Comparison of ENCODE assay signal across 8 cellular contexts in the genomic region with DNA sequence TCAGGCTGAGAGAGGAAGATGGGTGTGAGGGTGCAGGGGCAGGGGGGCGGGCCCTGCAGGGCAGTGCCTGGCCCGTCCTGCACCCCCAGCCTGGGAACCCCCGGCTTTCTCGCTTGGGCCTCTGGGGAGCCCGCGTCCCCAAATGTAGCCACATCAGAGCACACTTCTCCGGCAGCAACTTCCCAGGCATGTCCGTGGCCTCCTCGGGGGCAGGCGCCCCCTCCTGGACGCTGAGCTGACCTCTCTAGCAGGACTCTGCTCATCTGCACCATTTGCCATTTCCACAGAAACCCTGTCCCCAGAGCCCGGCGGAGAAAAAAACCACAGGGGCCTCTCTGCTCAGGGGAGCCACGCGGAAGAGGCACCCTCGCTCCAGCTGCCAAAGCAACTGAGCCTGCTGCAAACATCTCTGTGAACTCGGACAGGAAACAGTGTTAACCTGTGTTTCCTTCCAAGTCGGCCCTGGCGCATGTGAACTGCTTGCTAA.
DNase-seq lines count a peak whose midpoint lies in the region; ATAC-seq and TF ChIP-seq lines count a peak whose summit lies in the region.

No MANE protein-coding gene starts in this region.

- peaks cover 4% of the 10 kb centered on the region for H3K36me3 ChIP-seq in cardiac muscle cell

- H3K36me3 Mint-ChIP-seq in activated CD8-positive, alpha-beta T cell treated with anti-CD3 and anti-CD28 coated beads for 36 hours (ENCODE audit: low read depth), result peaks cover 17% of the 10 kb centered on the region
- H3K36me3 Mint-ChIP-seq in mesothelial cell of epicardium, result peaks cover 3% of the 10 kb centered on the region

- H3K27ac ChIP-seq in cardiac muscle cell, result no peak overlapping the region

- no peaks in the 10 kb centered on the region for H3K9me3 Mint-ChIP-seq in activated CD8-positive, alpha-beta T cell treated with anti-CD3 and anti-CD28 coated beads for 36 hours
- no peaks in the 10 kb centered on the region for H3K9me3 Mint-ChIP-seq in mesothelial cell of epicardium

- H3K4me3 ChIP-seq in cardiac muscle cell, result no peak overlapping the region
- H3K4me3 ChIP-seq in fibroblast of the aortic adventitia (ENCODE audit: low read depth, low read length), result no peak overlapping the region

- peak; percentile 40 to 54 for DNase-seq in cardiac muscle cell (ENCODE audit: low read depth in 1 of 2, low spot score in 1 of 2)
- DNase-seq in cardiac septum (ENCODE audit: low spot score), result no peak
- DNase-seq in activated CD8-positive, alpha-beta T cell treated with anti-CD3 and anti-CD28 coated beads for 36 hours, result peak; percentile 70
- DNase-seq in fibroblast of the aortic adventitia (ENCODE audit: low read depth), result peak; percentile 11
- peak; percentile 31 to 42 for DNase-seq in stimulated activated CD4-positive, alpha-beta T cell treated with anti-CD3 and anti-CD28 coated beads, Interleukin-4, amount 100 ng/mL, for 48 hours (ENCODE audit: low read depth in 2 of 2)
- DNase-seq in mesothelial cell of epicardium (ENCODE audit: low spot score in 2 of 2, unreplicated experiment in 2 of 2), result no peak
- no peak for DNase-seq in OCI-M2 (lab: John Stamatoyannopoulos, UW; ENCODE audit: unreplicated experiment)

- peak; percentile 44 for ATAC-seq in HG03135 (IDR thresholded peaks at IDR 0.05; ENCODE audit: unreplicated experiment)
- ATAC-seq in activated CD8-positive, alpha-beta T cell treated with anti-CD3 and anti-CD28 coated beads for 36 hours, result peak; percentile 74

- CTCF ChIA-PET in activated CD8-positive, alpha-beta T cell treated with anti-CD3 and anti-CD28 coated beads for 36 hours (lab: Charles Lee), result interaction anchor here (0.6 to 3.1 kb wide), 7 partner anchors 10 to 285 kb away, joined by 3 to 13 read pairs (median 5); no protein-coding TSS in a partner anchor

- H3K4me3 Mint-ChIP-seq in activated CD8-positive, alpha-beta T cell treated with anti-CD3 and anti-CD28 coated beads for 36 hours, result no peak overlapping the region
- no peak overlapping the region for H3K4me3 Mint-ChIP-seq in mesothelial cell of epicardium

- no peaks in the 10 kb centered on the region for H3K27me3 Mint-ChIP-seq in activated CD8-positive, alpha-beta T cell treated with anti-CD3 and anti-CD28 coated beads for 36 hours
- no peaks in the 10 kb centered on the region for H3K27me3 Mint-ChIP-seq in mesothelial cell of epicardium (ENCODE audit: low read depth)

- peaks cover 43% of the 10 kb centered on the region for H3K4me1 Mint-ChIP-seq in activated CD8-positive, alpha-beta T cell treated with anti-CD3 and anti-CD28 coated beads for 36 hours (ENCODE audit: low read depth)
- no peaks in the 10 kb centered on the region for H3K4me1 Mint-ChIP-seq in mesothelial cell of epicardium

- H3K27ac Mint-ChIP-seq in activated CD8-positive, alpha-beta T cell treated with anti-CD3 and anti-CD28 coated beads for 36 hours, result peak overlapping the region; percentile 64
- no peak overlapping the region for H3K27ac Mint-ChIP-seq in mesothelial cell of epicardium

- TF ChIP-seq CTCF in cardiac muscle cell (IDR thresholded peaks at IDR 0.05; ENCODE audit: low read depth, low read length), result peak; percentile 60
- peak; percentile 35 for TF ChIP-seq CTCF in activated CD8-positive, alpha-beta T cell treated with anti-CD3 and anti-CD28 coated beads for 36 hours (IDR thresholded peaks at IDR 0.05)
- peak; percentile 58 for TF ChIP-seq CTCF in fibroblast of the aortic adventitia (IDR thresholded peaks at IDR 0.05; ENCODE audit: insufficient read depth, low read length)
- TF ChIP-seq CTCF in mesothelial cell of epicardium (IDR thresholded peaks at IDR 0.05; ENCODE audit: unreplicated experiment), result no peak

- intact Hi-C loops in cardiac septum (cut with DNase I), result no loop called here
- intact Hi-C loops in activated CD8-positive, alpha-beta T cell treated with anti-CD3 and anti-CD28 coated beads for 36 hours (cut with micrococcal nuclease), result no loop called here

- POLR2A ChIA-PET in activated CD8-positive, alpha-beta T cell treated with anti-CD3 and anti-CD28 coated beads for 36 hours (lab: Charles Lee), result interaction anchor here (0.7 to 1.4 kb wide), 4 partner anchors 9 to 42 kb away, joined by 3 to 4 read pairs (median 4); no protein-coding TSS in a partner anchor

- H3K27me3 ChIP-seq in cardiac muscle cell, result no peaks in the 10 kb centered on the region

- H3K4me1 ChIP-seq in cardiac muscle cell (ENCODE audit: low read depth), result peaks cover 9% of the 10 kb centered on the region

- H3K9me3 ChIP-seq in cardiac muscle cell (ENCODE audit: low read depth), result no peaks in the 10 kb centered on the region

Comparison
In these comparisons a context has a peak if more than half of its experiments do, and no peak if none do; other contexts are left out.
1. DNase-seq: peak in cardiac muscle cell (2 of 2), activated CD8-positive, alpha-beta T cell treated with anti-CD3 and anti-CD28 coated beads for 36 hours (single experiment), fibroblast of the aortic adventitia (single experiment) and stimulated activated CD4-positive, alpha-beta T cell treated with anti-CD3 and anti-CD28 coated beads, Interleukin-4, amount 100 ng/mL, for 48 hours (2 of 2); none in cardiac septum (single experiment), mesothelial cell of epicardium (0 of 2) and OCI-M2 (single experiment).